ENCODE assay signal across 27 cellular contexts in genomic region chr2:215375467-215375830, GRCh38.
"Had no signal": no experiment of that assay in that cellular context is flagged by ENCODE, and none has a peak within 500 bp of the region (broad histone marks: within the 10 kb centered on the region; RNA-seq: fewer than 3 reads in every experiment).

No MANE protein-coding gene starts in this region.

- H3K9me3 ChIP-seq: colonic mucosa, gastrocnemius medialis, ovary, stomach, thyroid gland, vagina had no signal

- H3K36me3 ChIP-seq: colonic mucosa, neural progenitor cell had no signal

- H3K4me3 ChIP-seq: colonic mucosa, gastrocnemius medialis, lung, neural progenitor cell, ovary, stomach, thyroid gland, vagina had no signal

- H3K36me3 Mint-ChIP-seq: stimulated activated effector memory CD8-positive, alpha-beta T cell treated with anti-CD3 and anti-CD28 coated beads, Interleukin-12 subunit alpha, Interleukin-12 subunit beta, amount 100 ng/mL, for 72 hours had no signal

- H2AFZ ChIP-seq: neural progenitor cell had no signal

- FAIRE-seq: keratinocyte had no signal

- H3K4me3 Mint-ChIP-seq: dendritic cell treated with granulocyte-macrophage colony-stimulating factor and Interleukin-4, amounts not matched to agents 40 ng/mL and 50 ng/mL, for 4 days; endodermal cell; memory B cell; naive thymus-derived CD4-positive, alpha-beta T cell; nephron; neural progenitor cell; stimulated activated effector memory CD8-positive, alpha-beta T cell treated with anti-CD3 and anti-CD28 coated beads, Interleukin-12 subunit alpha, Interleukin-12 subunit beta, amount 100 ng/mL, for 72 hours had no signal

- H3K9me3 Mint-ChIP-seq: endodermal cell; nephron; neural progenitor cell; stimulated activated effector memory CD8-positive, alpha-beta T cell treated with anti-CD3 and anti-CD28 coated beads, Interleukin-12 subunit alpha, Interleukin-12 subunit beta, amount 100 ng/mL, for 72 hours had no signal

- H3K27ac ChIP-seq: colonic mucosa, epithelial cell of prostate, gastrocnemius medialis, neural progenitor cell, ovary, stomach, thyroid gland, vagina had no signal

- ATAC-seq: esophagus mucosa; gastrocnemius medialis; naive thymus-derived CD4-positive, alpha-beta T cell; sciatic nerve; stimulated activated effector memory CD8-positive, alpha-beta T cell treated with anti-CD3 and anti-CD28 coated beads, Interleukin-12 subunit alpha, Interleukin-12 subunit beta, amount 100 ng/mL, for 72 hours had no signal

- H3K27ac Mint-ChIP-seq: dendritic cell treated with granulocyte-macrophage colony-stimulating factor and Interleukin-4, amounts not matched to agents 40 ng/mL and 50 ng/mL, for 4 days; endodermal cell; memory B cell; naive thymus-derived CD4-positive, alpha-beta T cell; nephron; neural progenitor cell; stimulated activated effector memory CD8-positive, alpha-beta T cell treated with anti-CD3 and anti-CD28 coated beads, Interleukin-12 subunit alpha, Interleukin-12 subunit beta, amount 100 ng/mL, for 72 hours had no signal

- H3K27me3 ChIP-seq: colonic mucosa, gastrocnemius medialis, neural progenitor cell, ovary, stomach, thyroid gland, vagina had no signal

- H3K4me1 ChIP-seq: colonic mucosa, gastrocnemius medialis, neural progenitor cell, stomach, thyroid gland, vagina had no signal

- DNase-seq: colonic mucosa; effector CD8-positive, alpha-beta T cell; endodermal cell; foreskin fibroblast; gastrocnemius medialis; head of caudate nucleus; midbrain; naive thymus-derived CD4-positive, alpha-beta T cell; ovary; posterior cingulate gyrus; stimulated activated CD4-positive, alpha-beta T cell treated with anti-CD3 and anti-CD28 coated beads, Interleukin-2, amount 100 ng/mL, for 24 hours; stimulated activated CD4-positive, alpha-beta T cell treated with anti-CD3 and anti-CD28 coated beads, Interleukin-4, amount 100 ng/mL, for 24 hours; stimulated activated naive CD4-positive, alpha-beta T cell treated with Interleukin-2 at 50 U/mL for 16 hours; stomach; thyroid gland; trophoblast cell had no signal

- H3K27me3 Mint-ChIP-seq: dendritic cell treated with granulocyte-macrophage colony-stimulating factor and Interleukin-4, amounts not matched to agents 40 ng/mL and 50 ng/mL, for 4 days; memory B cell; naive thymus-derived CD4-positive, alpha-beta T cell had no signal

- H3K4me1 Mint-ChIP-seq: endodermal cell; memory B cell; naive thymus-derived CD4-positive, alpha-beta T cell; nephron; neural progenitor cell; stimulated activated effector memory CD8-positive, alpha-beta T cell treated with anti-CD3 and anti-CD28 coated beads, Interleukin-12 subunit alpha, Interleukin-12 subunit beta, amount 100 ng/mL, for 72 hours had no signal

- H3K9ac ChIP-seq: neural progenitor cell had no signal

- H3K4me2 ChIP-seq: neural progenitor cell had no signal
